Comparison of ENCODE assay signal across 23 cellular contexts in the genomic region with DNA sequence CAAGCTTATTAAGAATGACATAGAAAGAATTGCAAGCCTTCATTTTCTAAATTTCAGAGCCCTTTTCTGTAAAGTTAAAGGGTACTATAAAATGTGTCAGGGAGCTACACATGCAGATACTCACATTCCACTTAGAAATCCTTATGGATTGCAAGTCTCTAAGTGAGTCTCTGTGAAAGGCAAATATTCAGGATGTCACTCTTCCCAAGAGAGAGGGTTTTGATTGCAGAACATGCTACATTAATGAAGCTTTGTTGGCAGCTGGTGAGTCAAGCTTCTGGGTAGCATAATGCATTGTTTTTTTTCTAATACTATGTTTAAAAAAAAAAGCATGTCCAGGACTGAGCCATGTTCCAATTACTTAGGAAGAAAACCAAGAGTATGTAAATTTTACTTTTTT.
"Had no signal": no experiment of that assay in that cellular context is flagged by ENCODE, and none has a peak within 500 bp of the region (broad histone marks: within the 10 kb centered on the region; RNA-seq: fewer than 3 reads in every experiment).

No MANE protein-coding gene starts in this region.

- H2AFZ ChIP-seq: hepatocyte had no signal

- ATAC-seq: foreskin keratinocyte, gastroesophageal sphincter, heart left ventricle, left colon, left lobe of liver, lower lobe of right lung, mucosa of descending colon had no signal

- H3K27me3 ChIP-seq: dorsolateral prefrontal cortex, esophagus muscularis mucosa, foreskin keratinocyte, gastroesophageal sphincter had no signal

- H3K4me2 ChIP-seq: hepatocyte had no signal

- H3K9me3 ChIP-seq: esophagus muscularis mucosa, gastroesophageal sphincter, heart left ventricle, left ventricle myocardium inferior, lower lobe of right lung, mucosa of descending colon had no signal

- H3K4me3 Mint-ChIP-seq: immature natural killer cell, mesothelial cell of epicardium, naive B cell had no signal

- H3K27me3 Mint-ChIP-seq: naive B cell had no signal

- H3K4me1 Mint-ChIP-seq: immature natural killer cell, naive B cell had no signal

- H3K36me3 Mint-ChIP-seq: immature natural killer cell, mesothelial cell of epicardium, naive B cell had no signal

- H3K4me3 ChIP-seq: coronary artery, dorsolateral prefrontal cortex, esophagus muscularis mucosa, gastroesophageal sphincter, heart left ventricle, hepatocyte, left ventricle myocardium inferior, lower lobe of right lung, mucosa of descending colon had no signal

- H3K27ac ChIP-seq: coronary artery, dorsolateral prefrontal cortex, esophagus muscularis mucosa, foreskin keratinocyte, gastroesophageal sphincter, heart left ventricle, hepatocyte, left ventricle myocardium inferior, lower lobe of right lung had no signal

- DNase-seq: dermis blood vessel endothelial cell; dorsolateral prefrontal cortex; effector CD4-positive, alpha-beta T cell; effector memory CD4-positive, alpha-beta T cell; foreskin keratinocyte; heart left ventricle; hypothalamus; immature natural killer cell; islet precursor cell; kidney; kidney glomerular epithelial cell; left colon; left ventricle myocardium inferior; lower lobe of right lung; mesenchymal stem cell; mucosa of descending colon; naive B cell had no signal

- H3K27ac Mint-ChIP-seq: immature natural killer cell, mesothelial cell of epicardium, naive B cell had no signal

- H3K79me2 ChIP-seq: hepatocyte had no signal

- H3K36me3 ChIP-seq: esophagus muscularis mucosa, gastroesophageal sphincter, heart left ventricle, left ventricle myocardium inferior, lower lobe of right lung had no signal

- H3K9me3 Mint-ChIP-seq: mesothelial cell of epicardium had no signal

- H3K4me1 ChIP-seq: esophagus muscularis mucosa, foreskin keratinocyte, gastroesophageal sphincter, heart left ventricle, left ventricle myocardium inferior, lower lobe of right lung had no signal
